Comparison of ENCODE assay signal across 20 cellular contexts in genomic region chr15:36448418-36448817, GRCh38.
DNase-seq lines count a peak whose midpoint lies in the region; ATAC-seq and TF ChIP-seq lines count a peak whose summit lies in the region.
"Had no signal": no experiment of that assay in that cellular context is flagged by ENCODE, and none has a peak within 500 bp of the region (broad histone marks: within the 10 kb centered on the region; RNA-seq: fewer than 3 reads in every experiment).

No MANE protein-coding gene starts in this region.

- H3K9ac ChIP-seq in SK-N-SH (no peak overlapping the region), HCT116 (ENCODE audit: low read length) (no peak overlapping the region; the same call in 1 of the 2 replicates), muscle layer of colon (ENCODE audit: low read length) (no peak overlapping the region)
- H3K9ac ChIP-seq: BLaER1 treated with 17β-estradiol and CSF1 and Interleukin-3, amounts not matched to agents 10 nM and 100 nM had no signal

- H3K4me3 ChIP-seq in SK-N-SH (ENCODE audit: low read depth in 2 of 2, low read length in 1 of 2) (no peak overlapping the region), ACC112 (ENCODE audit: low read depth, low read length) (no peak overlapping the region), HCT116 (replicated peaks in 1 of 2; ENCODE audit: low read depth in 1 of 2, low read length in 2 of 2) (no peak overlapping the region), muscle layer of colon (ENCODE audit: low read depth in 1 of 2, low read length in 2 of 2) (no peak overlapping the region)
- H3K4me3 ChIP-seq: A549; BLaER1 treated with 17β-estradiol and CSF1 and Interleukin-3, amounts not matched to agents 10 nM and 100 nM; GM12878 had no signal

- TF ChIP-seq CTCF in SK-N-SH (IDR thresholded peaks at IDR 0.05) (no peak), HCT116 (IDR thresholded peaks at IDR 0.05 in 2 of 3, conservative IDR thresholded peaks at IDR 0.05 in 1 of 3; ENCODE audit: borderline replicate concordance in 1 of 3, insufficient read depth in 1 of 3, low read depth in 2 of 3, low read length in 2 of 3) (no peak)

- no peaks in the 10 kb centered on the region for H3F3A ChIP-seq in SK-N-SH (replicated peaks; ENCODE audit: insufficient read depth)

- TF ChIP-seq EP300 in SK-N-SH (IDR thresholded peaks at IDR 0.05; ENCODE audit: borderline replicate concordance in 1 of 2, low read depth in 1 of 2, low read length in 1 of 2): no peak

- CTCF ChIA-PET in SK-N-SH (lab: Yijun Ruan, JAX): no interaction called here
- CTCF ChIA-PET in HCT116 (lab: Charles Lee): interaction anchor here (0.7 to 1.6 kb wide), 3 partner anchors 694 to 1160 kb away, joined by 3 to 4 read pairs (median 3); no protein-coding TSS in a partner anchor

- H3K4me2 ChIP-seq in SK-N-SH: no peak overlapping the region
- peak overlapping the region; percentile 69 for H3K4me2 ChIP-seq in HCT116 (ENCODE audit: low read length)
- H3K4me2 ChIP-seq: A549; BLaER1 treated with 17β-estradiol and CSF1 and Interleukin-3, amounts not matched to agents 10 nM and 100 nM had no signal

- no peak for TF ChIP-seq POLR2A in HCT116 (IDR thresholded peaks at IDR 0.05; ENCODE audit: borderline replicate concordance, extremely low read depth, insufficient read depth, insufficient read length)

- H3K79me2 ChIP-seq in SK-N-SH (ENCODE audit: insufficient read depth): no peaks in the 10 kb centered on the region
- H3K79me2 ChIP-seq in ACC112 (ENCODE audit: control insufficient read depth, insufficient read depth, low read length, unreplicated experiment): no peaks in the 10 kb centered on the region
- no peaks in the 10 kb centered on the region for H3K79me2 ChIP-seq in HCT116 (ENCODE audit: insufficient read depth, low read length)

- ATAC-seq in SK-N-SH treated with all-trans-retinoic acid at 6 μM for 48 hours: no peak
- no peak for ATAC-seq in HCT116
- no peak for ATAC-seq in HG03342 (IDR thresholded peaks at IDR 0.05; ENCODE audit: unreplicated experiment)
- ATAC-seq: A549; CD8-positive, alpha-beta T cell; GM12878; HepG2 had no signal

- no peaks in the 10 kb centered on the region; the same call in 1 of the 2 replicates for H3K9me2 ChIP-seq in SK-N-SH
- H3K9me2 ChIP-seq in HCT116 (ENCODE audit: insufficient read depth): no peaks in the 10 kb centered on the region

- DNase-seq in SK-N-SH (no peak), HCT116 (ENCODE audit: low read depth, low spot score) (no peak), glomerular visceral epithelial cell (ENCODE audit: extremely low spot score) (no peak), germinal center (ENCODE audit: low spot score) (no peak)
- DNase-seq: Calu3; CD8-positive, alpha-beta T cell; DMS53; DND-41; EL; HCEC 1CT; HFFc6 had no signal

- no TSS peak for BruUV-seq in HCT116 (replicated peaks; lab: Mats Ljungman, UMichigan)

- RAD21 ChIA-PET in HCT116 (lab: Charles Lee; ENCODE audit: low non-redundant PET in 1 of 2, low total read pairs in 2 of 2, uncharacterized antibody in 2 of 2, unreplicated experiment in 2 of 2): no interaction called here

- H2AFZ ChIP-seq in SK-N-SH (ENCODE audit: low read depth): 0 out of 2 replicates have a peak overlapping the region, but pooled peaks have one; percentile 24
- H2AFZ ChIP-seq in ACC112 (ENCODE audit: low read length, unreplicated experiment): peak overlapping the region; percentile 21
- H2AFZ ChIP-seq in HCT116 (ENCODE audit: low read depth, low read length, poor library complexity, severe bottlenecking): no peak overlapping the region

- H3K27ac ChIP-seq in SK-N-SH (ENCODE audit: low read depth in 2 of 2, low read length in 1 of 2): no peak overlapping the region
- no peak overlapping the region for H3K27ac ChIP-seq in ACC112 (ENCODE audit: low read depth, low read length)
- H3K27ac ChIP-seq in HCT116 (ENCODE audit: low read depth, low read length): peak overlapping the region; percentile 34; the same call in 1 of the 2 replicates
- peak overlapping the region; percentile 21 for H3K27ac ChIP-seq in muscle layer of colon (ENCODE audit: low read depth, low read length)
- H3K27ac ChIP-seq: 22Rv1; A549; BLaER1 treated with 17β-estradiol and CSF1 and Interleukin-3, amounts not matched to agents 10 nM and 100 nM had no signal

- H3K27me3 ChIP-seq in SK-N-SH (ENCODE audit: insufficient read depth) (no peaks in the 10 kb centered on the region), ACC112 (ENCODE audit: insufficient read depth, low read length) (no peaks in the 10 kb centered on the region), HCT116 (ENCODE audit: insufficient read depth, low read length) (no peaks in the 10 kb centered on the region), muscle layer of colon (ENCODE audit: control insufficient read depth in 1 of 2, insufficient read depth in 2 of 2, low read length in 2 of 2) (no peaks in the 10 kb centered on the region)
- H3K27me3 ChIP-seq: BLaER1 treated with 17β-estradiol and CSF1 and Interleukin-3, amounts not matched to agents 10 nM and 100 nM had no signal

- H3K9me3 ChIP-seq in SK-N-SH (no peaks in the 10 kb centered on the region), HCT116 (ENCODE audit: control insufficient read depth in 1 of 2, insufficient read depth in 1 of 2, low read depth in 1 of 2, low read length in 2 of 2) (no peaks in the 10 kb centered on the region), muscle layer of colon (ENCODE audit: low read length) (no peaks in the 10 kb centered on the region)
- H3K9me3 ChIP-seq: A549; BLaER1 treated with 17β-estradiol and CSF1 and Interleukin-3, amounts not matched to agents 10 nM and 100 nM had no signal

- H3K36me3 ChIP-seq in SK-N-SH (replicated peaks in 1 of 2; ENCODE audit: control insufficient read depth in 1 of 2, insufficient read depth in 2 of 2, low read length in 1 of 2): no peaks in the 10 kb centered on the region
- no peaks in the 10 kb centered on the region for H3K36me3 ChIP-seq in ACC112 (ENCODE audit: insufficient read depth, low read length)
- no peaks in the 10 kb centered on the region for H3K36me3 ChIP-seq in HCT116 (ENCODE audit: control insufficient read depth in 1 of 2, insufficient read depth in 2 of 2, low read length in 2 of 2)
- no peaks in the 10 kb centered on the region for H3K36me3 ChIP-seq in muscle layer of colon (ENCODE audit: insufficient read depth, low read length)
- H3K36me3 ChIP-seq: BLaER1 treated with 17β-estradiol and CSF1 and Interleukin-3, amounts not matched to agents 10 nM and 100 nM had no signal

- intact Hi-C loops in HCT116 (cut with micrococcal nuclease): no loop called here

- POLR2A ChIA-PET in SK-N-SH (lab: Yijun Ruan, JAX): no interaction called here
- POLR2A ChIA-PET in HCT116 (lab: Charles Lee): interaction anchor here (1.1 to 1.3 kb wide), 3 partner anchors 9 to 41 kb away, joined by 3 to 5 read pairs (median 5); no protein-coding TSS in a partner anchor

- TF ChIP-seq RAD21 in SK-N-SH (IDR thresholded peaks at IDR 0.05; ENCODE audit: low read length) (no peak), HCT116 (IDR thresholded peaks at IDR 0.05; ENCODE audit: low read depth) (no peak)

- H4K20me1 ChIP-seq in SK-N-SH (ENCODE audit: insufficient read depth): no peaks in the 10 kb centered on the region
- no peaks in the 10 kb centered on the region for H4K20me1 ChIP-seq in HCT116 (ENCODE audit: insufficient read depth)
- H4K20me1 ChIP-seq: BLaER1 treated with 17β-estradiol and CSF1 and Interleukin-3, amounts not matched to agents 10 nM and 100 nM had no signal

- H3K4me1 ChIP-seq in SK-N-SH (ENCODE audit: control insufficient read depth in 1 of 2, insufficient read depth in 2 of 2, low read depth in 1 of 2, low read length in 1 of 2) (no peaks in the 10 kb centered on the region; a peak in 1 of 4 replicates), ACC112 (ENCODE audit: control insufficient read depth, insufficient read depth, low read length, unreplicated experiment) (no peaks in the 10 kb centered on the region), HCT116 (ENCODE audit: control insufficient read depth in 1 of 2, insufficient read depth in 2 of 2, low read length in 2 of 2) (peaks cover 17 to 28% of the 10 kb centered on the region in 2 experiments), muscle layer of colon (ENCODE audit: insufficient read depth, low read length) (peaks cover 11% of the 10 kb centered on the region)
- H3K4me1 ChIP-seq: A549; BLaER1 treated with 17β-estradiol and CSF1 and Interleukin-3, amounts not matched to agents 10 nM and 100 nM had no signal

TF ChIP-seq in SK-N-SH, 30 proteins besides CTCF, POLR2A, EP300 and RAD21 (continues in another document):
- TF ChIP-seq POLR2AphosphoS5 (IDR thresholded peaks at IDR 0.05; ENCODE audit: low read depth, low read length) (no peak), MAX (IDR thresholded peaks at IDR 0.05; ENCODE audit: low read depth) (no peak), MXI1 (IDR thresholded peaks at IDR 0.05; ENCODE audit: low read depth, low read length) (no peak), JUND (IDR thresholded peaks at IDR 0.05) (no peak), RCOR1 (IDR thresholded peaks at IDR 0.05; ENCODE audit: low read length) (no peak), FOXM1 (IDR thresholded peaks at IDR 0.05; ENCODE audit: low read depth) (no peak)

TF ChIP-seq in SK-N-SH treated with all-trans-retinoic acid at 6 μM for 48 hours, 23 proteins besides CTCF, POLR2A, EP300 and RAD21 (continues in another document):
- TF ChIP-seq GLIS3 (CRISPR knock-in tag; IDR thresholded peaks at IDR 0.05): no peak

TF ChIP-seq in HCT116, 20 proteins besides CTCF, POLR2A, EP300 and RAD21 (continues in another document):
- TF ChIP-seq EGR1 (IDR thresholded peaks at IDR 0.05; ENCODE audit: low read depth): no peak
- no peak for TF ChIP-seq POLR2AphosphoS5 (IDR thresholded peaks at IDR 0.05; ENCODE audit: low read depth, low read length)
- no peak for TF ChIP-seq CBX3 (IDR thresholded peaks at IDR 0.05; ENCODE audit: low read depth)
- TF ChIP-seq ZNF274 (IDR thresholded peaks at IDR 0.05; ENCODE audit: low read depth, low read length): no peak
- TF ChIP-seq SRF (IDR thresholded peaks at IDR 0.05; ENCODE audit: low read depth): no peak
- no peak for TF ChIP-seq SP1 (IDR thresholded peaks at IDR 0.05; ENCODE audit: low read depth)
- TF ChIP-seq EZH2phosphoT487 (IDR thresholded peaks at IDR 0.05; ENCODE audit: borderline replicate concordance): no peak
- no peak for TF ChIP-seq ZFX (IDR thresholded peaks at IDR 0.05)
- no peak for TF ChIP-seq EZH2 (IDR thresholded peaks at IDR 0.05)
- no peak for TF ChIP-seq JUND (IDR thresholded peaks at IDR 0.05)
- no peak for TF ChIP-seq CEBPB (IDR thresholded peaks at IDR 0.05; ENCODE audit: low read depth)
- TF ChIP-seq ELF1 (IDR thresholded peaks at IDR 0.05; ENCODE audit: borderline replicate concordance, low read depth): no peak
- no peak for TF ChIP-seq SIN3A (IDR thresholded peaks at IDR 0.05; ENCODE audit: low read depth)

Comparison
In these comparisons a context has a peak if more than half of its experiments do, and no peak if none do; other contexts are left out.
1. H3K27ac ChIP-seq: peak in HCT116 (single experiment) and muscle layer of colon (single experiment); none in SK-N-SH (0 of 2) and ACC112 (single experiment).